Comparison of ENCODE assay signal across 30 cellular contexts in genomic region chr21:15126948-15127347, GRCh38.
"Had no signal": no experiment of that assay in that cellular context is flagged by ENCODE, and none has a peak within 500 bp of the region (broad histone marks: within the 10 kb centered on the region; RNA-seq: fewer than 3 reads in every experiment).

No MANE protein-coding gene starts in this region.

- H3K4me3 ChIP-seq: esophagus squamous epithelium, gastroesophageal sphincter had no signal

- H3K36me3 ChIP-seq: brain microvascular endothelial cell, esophagus squamous epithelium, gastroesophageal sphincter had no signal

- H3K9me3 ChIP-seq: esophagus squamous epithelium, gastroesophageal sphincter had no signal

- DNase-seq: activated CD4-positive, alpha-beta memory T cell treated with anti-CD3 and anti-CD28 coated beads for 36 hours; activated CD4-positive, alpha-beta T cell treated with anti-CD3 and anti-CD28 coated beads for 36 hours; activated CD4-positive, alpha-beta T cell treated with anti-CD3 and anti-CD28 coated beads, Interleukin-2, amount 10 ng/mL, durations not matched to agents 24 days and 14 days; activated CD4-positive, CD25-positive, alpha-beta regulatory T cell; activated CD4-positive, CD25-positive, alpha-beta regulatory T cell treated with anti-CD3 and anti-CD28 coated beads, Interleukin-2, amount 50 U/mL, for 72 hours; activated CD8-positive, alpha-beta memory T cell treated with anti-CD3 and anti-CD28 coated beads, Interleukin-2, amount 10 ng/mL, durations not matched to agents 7 days and 5 days; activated CD8-positive, alpha-beta memory T cell treated with anti-CD3 and anti-CD28 coated beads, Interleukin-2, amount 50 U/mL, for 4 hours; activated CD8-positive, alpha-beta T cell treated with anti-CD3 and anti-CD28 coated beads, Interleukin-2, amount 10 ng/mL, durations not matched to agents 7 days and 5 days; activated gamma-delta T cell; activated naive CD4-positive, alpha-beta T cell; activated naive CD4-positive, alpha-beta T cell treated with anti-CD3 and anti-CD28 coated beads, Interleukin-2, amount 10 ng/mL, durations not matched to agents 7 days and 5 days; activated naive CD8-positive, alpha-beta T cell treated with anti-CD3 and anti-CD28 coated beads, Interleukin-2, amount 10 ng/mL, durations not matched to agents 7 days and 5 days; activated T-cell treated with anti-CD3 and anti-CD28 coated beads, Interleukin-2, amount 50 U/mL, for 1 hour; activated T-cell treated with anti-CD3 and anti-CD28 coated beads, Interleukin-2, amount 50 U/mL, for 48 hours; brain microvascular endothelial cell; caudate nucleus; cortex of kidney; dermis blood vessel endothelial cell; effector CD8-positive, alpha-beta T cell; esophagus squamous epithelium; foreskin melanocyte; T-helper 2 cell had no signal

- H3K27ac ChIP-seq: brain microvascular endothelial cell, epithelial cell of prostate, esophagus squamous epithelium, gastroesophageal sphincter had no signal

- FAIRE-seq: astrocyte, bronchial epithelial cell, colon, endometrium, endothelial cell of umbilical vein had no signal

- H3K27me3 ChIP-seq: brain microvascular endothelial cell, esophagus squamous epithelium, gastroesophageal sphincter had no signal

- ATAC-seq: activated CD4-positive, alpha-beta T cell treated with anti-CD3 and anti-CD28 coated beads for 36 hours; activated CD8-positive, alpha-beta memory T cell treated with anti-CD3 and anti-CD28 coated beads, Interleukin-2, amount 10 ng/mL, durations not matched to agents 7 days and 5 days; activated CD8-positive, alpha-beta T cell treated with anti-CD3 and anti-CD28 coated beads, Interleukin-2, amount 10 ng/mL, durations not matched to agents 7 days and 5 days; activated naive CD4-positive, alpha-beta T cell treated with anti-CD3 and anti-CD28 coated beads, Interleukin-2, amount 50 U/mL, for 72 hours; gastroesophageal sphincter had no signal
